ENCODE assay signal across 20 cellular contexts in the genomic region with DNA sequence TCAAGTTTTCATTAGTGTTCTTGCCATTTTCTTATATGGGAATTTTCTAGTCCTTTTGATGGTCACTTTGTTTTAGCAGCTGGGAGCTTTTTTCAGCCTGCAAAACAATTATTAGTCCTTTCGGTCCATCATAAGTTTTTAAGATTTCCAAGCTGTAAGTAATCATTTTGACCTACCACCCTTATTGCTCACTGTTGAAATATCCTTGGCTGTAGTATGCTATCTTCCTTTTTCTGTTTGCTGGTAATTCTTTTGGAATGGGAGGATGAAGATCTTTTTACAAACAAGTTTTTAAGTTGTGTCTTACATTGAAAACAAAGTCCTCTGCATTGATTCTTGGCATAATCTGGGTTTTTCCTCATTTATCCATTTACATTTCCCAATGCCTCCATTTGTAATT. TPM values are rescaled to one million over a fixed set of nuclear protein-coding genes. Genes with fewer than 3 reads are reported as not detected.
DNase-seq lines count a peak whose midpoint lies in the region; ATAC-seq and TF ChIP-seq lines count a peak whose summit lies in the region.
"Had no signal": no experiment of that assay in that cellular context is flagged by ENCODE, and none has a peak within 500 bp of the region (broad histone marks: within the 10 kb centered on the region; RNA-seq: fewer than 3 reads in every experiment).

No MANE protein-coding gene starts in this region.

- DNase-seq in AG09309 (ENCODE audit: low read depth) (peak; percentile 17), HS-5 (ENCODE audit: low read depth) (peak; percentile 43), choroid plexus epithelial cell (ENCODE audit: low read depth) (peak; percentile 72), myocyte (ENCODE audit: low read depth) (peak; percentile 13), epidermal melanocyte (ENCODE audit: insufficient read length, low spot score) (no peak), activated gamma-delta T cell treated with Interleukin-2 at 50 U/mL for 16 hours (no peak), NCI-H2107 treated with DMSO at 0.1 percent for 48 hours (lab: John Stamatoyannopoulos, UW; ENCODE audit: unreplicated experiment) (no peak)
- DNase-seq: activated B cell treated with CpG ODN at 0.5 μM for 24 hours; activated naive CD4-positive, alpha-beta T cell treated with anti-CD3 and anti-CD28 coated beads for 36 hours; DMS 273 treated with DMSO at 0.1 percent for 48 hours; erythroblast; mesendoderm; MG63; NCI-H1930; NCI-H748 treated with DMSO at 0.1 percent for 48 hours; stimulated activated naive CD8-positive, alpha-beta T cell treated with anti-CD3 and anti-CD28 coated beads, Interleukin-15, Interleukin-2, amounts not matched to agents 100 U/mL and 50 U/mL, for 24 hours; T-cell had no signal

- TF ChIP-seq CTCF in AG09309 (IDR thresholded peaks at IDR 0.05; ENCODE audit: control insufficient read depth, insufficient read depth, low read depth, low read length, missing control alignments) (no peak), choroid plexus epithelial cell (conservative IDR thresholded peaks at IDR 0.05; ENCODE audit: low read depth, low read length) (no peak)

- ATAC-seq in HG02885 (IDR thresholded peaks at IDR 0.05; ENCODE audit: poor library complexity, unreplicated experiment) = no peak
- ATAC-seq: stimulated activated naive CD8-positive, alpha-beta T cell treated with anti-CD3 and anti-CD28 coated beads, Interleukin-15, Interleukin-2, amounts not matched to agents 100 U/mL and 50 U/mL, for 24 hours; T-cell had no signal

- no peak overlapping the region for H3K4me3 ChIP-seq in AG09309 (ENCODE audit: control insufficient read depth, low read depth, low read length)
- no peak overlapping the region for H3K4me3 ChIP-seq in choroid plexus epithelial cell (ENCODE audit: low read depth, low read length)
- H3K4me3 ChIP-seq: HAP-1, MG63, skin epidermis had no signal

RNA-seq across cellular contexts. Expression of gene BZW2, which starts 24.0 kb away (rescaled TPM):
- 53.4 and 166 TPM in 2 replicates for total RNA-seq in myocyte
- polyA plus RNA-seq in myocyte (2012) = 36.5 TPM

RNA-seq across cellular contexts. Expression of gene ANKMY2, which starts 24.5 kb away (rescaled TPM):
- total RNA-seq in myocyte = 23.4 and 29.2 TPM in 2 replicates
- 15.3 TPM for polyA plus RNA-seq in myocyte (2012)

Comparison
In these comparisons a context has a peak if more than half of its experiments do, and no peak if none do; other contexts are left out.
1. DNase-seq: peak in AG09309 (single experiment), HS-5 (single experiment), choroid plexus epithelial cell (single experiment) and myocyte (single experiment); none in epidermal melanocyte (single experiment), activated gamma-delta T cell treated with Interleukin-2 at 50 U/mL for 16 hours (single experiment) and NCI-H2107 treated with DMSO at 0.1 percent for 48 hours (single experiment).